ENCODE assay signal across 26 cellular contexts in genomic region chr7:138359891-138360582, GRCh38.
A peak's percentile ranks its signal among the peaks of the same experiment; 100 is the strongest.
DNase-seq lines count a peak whose midpoint lies in the region; ATAC-seq and TF ChIP-seq lines count a peak whose summit lies in the region.
"Had no signal": no experiment of that assay in that cellular context is flagged by ENCODE, and none has a peak within 500 bp of the region (broad histone marks: within the 10 kb centered on the region; RNA-seq: fewer than 3 reads in every experiment).

No MANE protein-coding gene starts in this region.

- no peaks in the 10 kb centered on the region for H3K79me1 ChIP-seq in IMR-90 (ENCODE audit: low read depth in 1 of 2, low read length in 2 of 2)

- TF ChIP-seq CTCF in GM23338 (conservative IDR thresholded peaks at IDR 0.05; ENCODE audit: low read depth in 2 of 2) (no peak), IMR-90 (conservative IDR thresholded peaks at IDR 0.05; ENCODE audit: low read depth, low read length) (no peak), left lung (IDR thresholded peaks at IDR 0.05) (no peak)

- 50% methylated on average over 1 of the region's 7 CpGs; no CpG with 5 or more reads in 1 of the 2 experiments for WGBS in IMR-90 (ENCODE audit: extremely low coverage in 2 of 2, insufficient read length in 1 of 2), 2 experiments

- in situ Hi-C loops in IMR-90 (cut with MboI; ENCODE audit: low sequenced_read_pairs) = no loop called here

- no peak overlapping the region for H3K56ac ChIP-seq in IMR-90 (ENCODE audit: extremely low read depth, insufficient read depth, low read length)

- H3K4me1 ChIP-seq in GM23338 (ENCODE audit: insufficient read depth) = no peaks in the 10 kb centered on the region
- H3K4me1 ChIP-seq in IMR-90 (ENCODE audit: control insufficient read depth, insufficient read depth, low read length) = no peaks in the 10 kb centered on the region
- H3K4me1 ChIP-seq in left lung = no peaks in the 10 kb centered on the region
- H3K4me1 ChIP-seq: adrenal gland, psoas muscle, testis had no signal

- no peak for ATAC-seq in GM23338
- ATAC-seq in IMR-90 (ENCODE audit: low read depth) = no peak
- ATAC-seq in left lung = peak; percentile 90
- ATAC-seq in HG03432 (IDR thresholded peaks at IDR 0.05; ENCODE audit: unreplicated experiment) = no peak
- ATAC-seq: esophagus mucosa, psoas muscle had no signal

- no peaks in the 10 kb centered on the region; the same call in 1 of the 2 replicates for H3K36me3 ChIP-seq in GM23338 (ENCODE audit: insufficient read depth)
- H3K36me3 ChIP-seq in IMR-90 (ENCODE audit: control insufficient read depth, insufficient read depth, low read length) = no peaks in the 10 kb centered on the region
- no peaks in the 10 kb centered on the region for H3K36me3 ChIP-seq in left lung
- H3K36me3 ChIP-seq: adrenal gland, brain microvascular endothelial cell, neutrophil had no signal

- no peak overlapping the region for H3K27ac Mint-ChIP-seq in GM23338
- no peak overlapping the region for H3K27ac Mint-ChIP-seq in activated naive CD4-positive, alpha-beta T cell treated with anti-CD3 and anti-CD28 coated beads for 36 hours
- H3K27ac Mint-ChIP-seq: activated B cell treated with CpG ODN at 0.5 μM for 24 hours; activated CD4-positive, alpha-beta memory T cell treated with anti-CD3 and anti-CD28 coated beads for 36 hours; CD4-positive, alpha-beta T cell had no signal

- H2AFZ ChIP-seq in GM23338 = 0 out of 2 replicates have a peak overlapping the region, but pooled peaks have one; percentile 45
- no peak overlapping the region for H2AFZ ChIP-seq in IMR-90 (replicated peaks; ENCODE audit: low read length, poor library complexity)

- no peaks in the 10 kb centered on the region for H3K27me3 ChIP-seq in GM23338 (ENCODE audit: insufficient read depth)
- no peaks in the 10 kb centered on the region for H3K27me3 ChIP-seq in IMR-90 (ENCODE audit: control insufficient read depth, insufficient read depth, low read length)
- H3K27me3 ChIP-seq in left lung = no peaks in the 10 kb centered on the region
- H3K27me3 ChIP-seq: adrenal gland, brain microvascular endothelial cell, neutrophil, testis had no signal

- no peak overlapping the region for H2BK5ac ChIP-seq in IMR-90 (ENCODE audit: low read depth, low read length, poor library complexity, severe bottlenecking)

- no peak overlapping the region for H4K8ac ChIP-seq in IMR-90 (ENCODE audit: low read depth in 2 of 2, low read length in 2 of 2)

- dilution Hi-C loops in IMR-90 (cut with HindIII; ENCODE audit: low sequenced_read_pairs, unreplicated experiment) = no loop called here

- no peaks in the 10 kb centered on the region for H3K9me1 ChIP-seq in IMR-90 (ENCODE audit: insufficient read depth, low read length)

- peaks cover 9% of the 10 kb centered on the region; the same call in 1 of the 2 replicates for H3K9me2 ChIP-seq in GM23338 (ENCODE audit: insufficient read depth)

- H3K4me2 ChIP-seq in GM23338 = no peak overlapping the region
- no peak overlapping the region for H3K4me2 ChIP-seq in IMR-90 (ENCODE audit: low read depth, low read length)

- no peak overlapping the region for H3K14ac ChIP-seq in IMR-90 (replicated peaks; ENCODE audit: low read depth, low read length)

- H2AK5ac ChIP-seq in IMR-90 (ENCODE audit: low read depth, low read length) = no peak overlapping the region

- H3K9me3 ChIP-seq in IMR-90 (ENCODE audit: control insufficient read depth, insufficient read depth, low read length) = peaks cover 5% of the 10 kb centered on the region
- peaks cover 0 to 12% of the 10 kb centered on the region in 2 donors for H3K9me3 ChIP-seq in left lung
- H3K9me3 ChIP-seq: adrenal gland, psoas muscle, testis had no signal

- H3K27me3 Mint-ChIP-seq in GM23338 (ENCODE audit: insufficient read depth, low read depth, poor library complexity) = peaks cover 4% of the 10 kb centered on the region
- no peaks in the 10 kb centered on the region for H3K27me3 Mint-ChIP-seq in activated naive CD4-positive, alpha-beta T cell treated with anti-CD3 and anti-CD28 coated beads for 36 hours (ENCODE audit: low read depth)
- H3K27me3 Mint-ChIP-seq: activated B cell treated with CpG ODN at 0.5 μM for 24 hours; CD4-positive, alpha-beta T cell had no signal

- H2BK120ac ChIP-seq in IMR-90 (ENCODE audit: low read depth, low read length) = no peak overlapping the region

- no peaks in the 10 kb centered on the region for H4K20me1 ChIP-seq in GM23338 (replicated peaks; ENCODE audit: insufficient read depth)
- no peaks in the 10 kb centered on the region for H4K20me1 ChIP-seq in IMR-90 (ENCODE audit: insufficient read depth, low read length)

- no peak overlapping the region for H4K5ac ChIP-seq in IMR-90 (ENCODE audit: low read depth, low read length)

- H3K27ac ChIP-seq in GM23338 (ENCODE audit: low read depth) = no peak overlapping the region
- no peak overlapping the region for H3K27ac ChIP-seq in IMR-90 (ENCODE audit: insufficient read depth, low read length)
- H3K27ac ChIP-seq in left lung = peak overlapping the region in 1 of 2 donors; percentile 9
- H3K27ac ChIP-seq: adrenal gland, brain microvascular endothelial cell, neutrophil, psoas muscle, skin epidermis, testis had no signal

- CTCF ChIA-PET in IMR-90 (lab: Yijun Ruan, JAX) = no interaction called here
- CTCF ChIA-PET in activated naive CD4-positive, alpha-beta T cell treated with anti-CD3 and anti-CD28 coated beads for 36 hours (lab: Charles Lee) = no interaction called here

- DNase-seq in GM23338 (ENCODE audit: low spot score) (no peak), IMR-90 (no peak), NCI-H524 treated with DMSO at 0.1 percent for 48 hours (lab: John Stamatoyannopoulos, UW) (peak; percentile 91), left lung (peak in 1 of 2 donors; percentile 39), head of caudate nucleus (no peak)
- no peak for DNase-seq in activated naive CD4-positive, alpha-beta T cell treated with anti-CD3 and anti-CD28 coated beads for 36 hours
- DNase-seq: activated B cell treated with CpG ODN at 0.5 μM for 24 hours; activated CD4-positive, alpha-beta memory T cell treated with anti-CD3 and anti-CD28 coated beads for 36 hours; activated gamma-delta T cell treated with Interleukin-2 at 50 U/mL for 16 hours; activated T-cell treated with anti-CD3 and anti-CD28 coated beads for 4 hours; adrenal gland; brain microvascular endothelial cell; CD4-positive, alpha-beta T cell; DMS 273 treated with DMSO at 0.1 percent for 48 hours; effector memory CD4-positive, alpha-beta T cell; kidney; NCI-H1436 treated with DMSO at 0.1 percent for 48 hours; psoas muscle; stimulated activated CD4-positive, alpha-beta T cell treated with anti-CD3 and anti-CD28 coated beads, Interleukin-1b, Interleukin-23, amount 100 ng/mL, for 48 hours; stimulated activated naive CD4-positive, alpha-beta T cell; T-helper 9 cell; testis had no signal

- no peak for TF ChIP-seq RAD21 in IMR-90 (IDR thresholded peaks at IDR 0.05; ENCODE audit: low read length)

- no peaks in the 10 kb centered on the region; the same call in 2 of the 3 replicates for H3K9me3 Mint-ChIP-seq in GM23338
- H3K9me3 Mint-ChIP-seq in activated naive CD4-positive, alpha-beta T cell treated with anti-CD3 and anti-CD28 coated beads for 36 hours = no peaks in the 10 kb centered on the region
- H3K9me3 Mint-ChIP-seq: activated CD4-positive, alpha-beta memory T cell treated with anti-CD3 and anti-CD28 coated beads for 36 hours had no signal

- no peaks in the 10 kb centered on the region for H3K36me3 Mint-ChIP-seq in GM23338 (ENCODE audit: low read depth)
- H3K36me3 Mint-ChIP-seq in activated naive CD4-positive, alpha-beta T cell treated with anti-CD3 and anti-CD28 coated beads for 36 hours (ENCODE audit: low read depth) = no peaks in the 10 kb centered on the region
- H3K36me3 Mint-ChIP-seq: activated CD4-positive, alpha-beta memory T cell treated with anti-CD3 and anti-CD28 coated beads for 36 hours had no signal

- no peak overlapping the region for H4K91ac ChIP-seq in IMR-90 (ENCODE audit: insufficient read depth, low read depth, low read length)

- BruUV-seq in IMR-90 (replicated peaks; lab: Mats Ljungman, UMichigan) = no TSS peak

- no peak overlapping the region for H2BK15ac ChIP-seq in IMR-90 (ENCODE audit: low read depth, low read length)

- H3K79me2 ChIP-seq in GM23338 (replicated peaks; ENCODE audit: insufficient read depth) = no peaks in the 10 kb centered on the region

- intact Hi-C loops in IMR-90 (cut with micrococcal nuclease) (no loop called here), left lung (cut with DNase I) (no loop called here), head of caudate nucleus (cut with DNase I) (no loop called here)
- intact Hi-C loops in activated naive CD4-positive, alpha-beta T cell treated with anti-CD3 and anti-CD28 coated beads for 36 hours (cut with micrococcal nuclease) = loop anchor here (5.0 kb wide), 1 partner anchor 377 kb away; no protein-coding TSS in a partner anchor

- no peak overlapping the region for H3K18ac ChIP-seq in IMR-90 (ENCODE audit: low read depth, low read length)

- H3K4me3 Mint-ChIP-seq in GM23338 = no peak overlapping the region
- no peak overlapping the region for H3K4me3 Mint-ChIP-seq in activated naive CD4-positive, alpha-beta T cell treated with anti-CD3 and anti-CD28 coated beads for 36 hours
- H3K4me3 Mint-ChIP-seq: activated B cell treated with CpG ODN at 0.5 μM for 24 hours; activated CD4-positive, alpha-beta memory T cell treated with anti-CD3 and anti-CD28 coated beads for 36 hours; CD4-positive, alpha-beta T cell had no signal

- H3K4me3 ChIP-seq in GM23338 = no peak overlapping the region
- no peak overlapping the region for H3K4me3 ChIP-seq in IMR-90 (ENCODE audit: insufficient read depth, low read depth, low read length)
- H3K4me3 ChIP-seq in left lung = no peak overlapping the region
- H3K4me3 ChIP-seq: adrenal gland, psoas muscle, skin epidermis, testis had no signal

- H3K4ac ChIP-seq in IMR-90 (ENCODE audit: low read depth, low read length) = no peak overlapping the region

- H3F3A ChIP-seq in GM23338 (replicated peaks; ENCODE audit: low read depth) = no peaks in the 10 kb centered on the region

- no peak overlapping the region for H2AK9ac ChIP-seq in IMR-90 (replicated peaks; ENCODE audit: low read depth, low read length, poor library complexity)

- POLR2A ChIA-PET in IMR-90 (lab: Charles Lee; ENCODE audit: unreplicated experiment) = no interaction called here

- H3K9ac ChIP-seq in IMR-90 (ENCODE audit: low read depth, low read length) = no peak overlapping the region

- H2BK20ac ChIP-seq in IMR-90 (ENCODE audit: low read depth, low read length) = no peak overlapping the region

- no peak for TF ChIP-seq POLR2A in IMR-90 (IDR thresholded peaks at IDR 0.05; ENCODE audit: low read depth, low read length)

- 0 out of 3 replicates have a peak, but pooled peaks cover 2% of the 10 kb centered on the region for H3K4me1 Mint-ChIP-seq in GM23338
- H3K4me1 Mint-ChIP-seq in activated naive CD4-positive, alpha-beta T cell treated with anti-CD3 and anti-CD28 coated beads for 36 hours (ENCODE audit: low read depth) = no peaks in the 10 kb centered on the region
- H3K4me1 Mint-ChIP-seq: activated B cell treated with CpG ODN at 0.5 μM for 24 hours had no signal

- H3K23ac ChIP-seq in IMR-90 (ENCODE audit: low read depth, low read length) = no peak overlapping the region

TF ChIP-seq in GM23338, 12 proteins besides CTCF, POLR2A, EP300 and RAD21 (continues in another document):
- TF ChIP-seq EZH2 (IDR thresholded peaks at IDR 0.05; ENCODE audit: low read depth, unreplicated experiment) = no peak

TF ChIP-seq in IMR-90, 13 proteins besides CTCF, POLR2A, EP300 and RAD21 (continues in another document):
- no peak for TF ChIP-seq RFX5 (IDR thresholded peaks at IDR 0.05; ENCODE audit: low read depth, low read length)
